Comparison of ENCODE assay signal across 2 cellular contexts in genomic region chr3:44029100-44029499, GRCh38.
TF ChIP-seq lines count a peak whose summit lies in the region.

No MANE protein-coding gene starts in this region.

TF ChIP-seq in GM12878, 131 proteins besides CTCF, POLR2A, EP300 and RAD21:
- TF ChIP-seq BCL3 (IDR thresholded peaks at IDR 0.05; ENCODE audit: borderline replicate concordance, insufficient read depth, low read depth, low read length, poor library complexity, severe bottlenecking) (no peak), CBX3 (IDR thresholded peaks at IDR 0.05; ENCODE audit: borderline replicate concordance, low read depth) (no peak), CREB1 (IDR thresholded peaks at IDR 0.05; ENCODE audit: low read depth) (no peak), NFIC (IDR thresholded peaks at IDR 0.05; ENCODE audit: low read depth, low read length) (no peak), RBBP5 (conservative IDR thresholded peaks at IDR 0.05) (no peak), ZNF687 (IDR thresholded peaks at IDR 0.05) (no peak), SMARCA5 (IDR thresholded peaks at IDR 0.05) (no peak), SREBF1 (IDR thresholded peaks at IDR 0.05; ENCODE audit: low read length) (no peak), JUND (IDR thresholded peaks at IDR 0.05; ENCODE audit: low read depth, low read length) (no peak), KAT2A (conservative IDR thresholded peaks at IDR 0.05; ENCODE audit: control insufficient read depth, low read depth, low read length) (no peak), IRF3 (IDR thresholded peaks at IDR 0.05) (no peak)
TF ChIP-seq in GM12878: peak in this region for 0.

TF ChIP-seq in H1, 55 proteins besides CTCF, POLR2A, EP300 and RAD21:
- no peak for TF ChIP-seq CHD2 (IDR thresholded peaks at IDR 0.05; ENCODE audit: low read length)
- no peak for TF ChIP-seq RFX5 (IDR thresholded peaks at IDR 0.05; ENCODE audit: borderline replicate concordance, low read depth, low read length)
- TF ChIP-seq SP2 (IDR thresholded peaks at IDR 0.05; ENCODE audit: low read length) = no peak
- no peak for TF ChIP-seq TAF7 (optimal IDR thresholded peaks at IDR 0.05; ENCODE audit: borderline replicate concordance, low read depth, low read length)
- TF ChIP-seq GABPA (IDR thresholded peaks at IDR 0.05; ENCODE audit: borderline replicate concordance, insufficient read depth, low read length) = no peak
- TF ChIP-seq EGR1 (IDR thresholded peaks at IDR 0.05; ENCODE audit: borderline replicate concordance, low read depth, low read length) = no peak
- TF ChIP-seq SP1 (IDR thresholded peaks at IDR 0.05; ENCODE audit: low read depth, low read length) = no peak
- no peak for TF ChIP-seq CHD1 (IDR thresholded peaks at IDR 0.05; ENCODE audit: low read depth, low read length)
- no peak for TF ChIP-seq YY1 (IDR thresholded peaks at IDR 0.05; ENCODE audit: low read depth, low read length)
- no peak for TF ChIP-seq KDM4A (IDR thresholded peaks at IDR 0.05; ENCODE audit: low read depth, low read length, severe bottlenecking)
- TF ChIP-seq CREB1 (IDR thresholded peaks at IDR 0.05) = no peak
- no peak for TF ChIP-seq ASH2L (IDR thresholded peaks at IDR 0.05; ENCODE audit: low read length)
- no peak for TF ChIP-seq HDAC2 (IDR thresholded peaks at IDR 0.05; ENCODE audit: borderline replicate concordance in 1 of 2, low read depth in 2 of 2, low read length in 2 of 2)
- TF ChIP-seq SAP30 (IDR thresholded peaks at IDR 0.05; ENCODE audit: insufficient read depth, insufficient replicate concordance, low read length) = no peak
TF ChIP-seq in H1: peak in this region for 0.
